ENCODE assay signal across 8 cellular contexts in the genomic region with DNA sequence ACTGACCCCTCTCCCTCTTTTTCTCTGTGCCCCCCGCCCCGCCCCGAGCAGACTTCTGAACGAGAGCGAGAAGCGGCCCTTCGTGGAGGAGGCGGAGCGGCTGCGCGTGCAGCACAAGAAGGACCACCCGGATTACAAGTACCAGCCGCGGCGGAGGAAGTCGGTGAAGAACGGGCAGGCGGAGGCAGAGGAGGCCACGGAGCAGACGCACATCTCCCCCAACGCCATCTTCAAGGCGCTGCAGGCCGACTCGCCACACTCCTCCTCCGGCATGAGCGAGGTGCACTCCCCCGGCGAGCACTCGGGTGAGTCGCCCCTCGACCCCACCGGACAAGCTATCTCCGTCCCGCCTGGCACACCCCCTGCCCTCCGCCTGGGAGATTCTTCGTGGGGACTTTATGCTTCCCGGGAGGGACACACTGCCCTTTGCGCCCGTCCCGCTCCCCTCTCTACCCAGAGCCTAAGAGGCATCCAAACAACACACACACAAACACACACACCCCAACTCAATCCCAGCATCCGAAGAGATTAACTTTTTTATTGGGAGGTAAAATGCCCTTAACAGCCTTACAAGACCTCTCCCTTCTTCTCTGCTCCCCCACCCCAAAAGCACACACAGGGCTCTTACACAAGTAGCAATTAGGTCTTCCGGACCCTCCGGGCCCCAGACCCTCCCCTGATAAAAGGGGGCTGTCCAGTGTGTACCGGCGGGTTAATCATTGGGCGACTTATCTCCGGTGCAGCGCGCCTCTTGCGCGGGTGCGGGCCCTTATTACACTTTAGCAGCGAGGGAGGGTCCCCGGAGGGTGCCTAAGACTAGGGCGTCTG. TPM values are rescaled to one million over a fixed set of nuclear protein-coding genes. Genes with fewer than 3 reads are reported as not detected.
DNase-seq lines count a peak whose midpoint lies in the region; ATAC-seq and TF ChIP-seq lines count a peak whose summit lies in the region.

No MANE protein-coding gene starts in this region.

- peak overlapping the region; percentile 97 for H3K27ac Mint-ChIP-seq in Calu3 (ENCODE audit: unreplicated experiment)
- H3K27ac Mint-ChIP-seq in IgD-negative memory B cell = no peak overlapping the region
- H3K27ac Mint-ChIP-seq in endothelial cell (ENCODE audit: unreplicated experiment) = no peak overlapping the region

- peaks cover 2% of the 10 kb centered on the region for H3K9me3 ChIP-seq in neuron (ENCODE audit: low read length)

- H3K27me3 Mint-ChIP-seq in Calu3 (ENCODE audit: unreplicated experiment) (peaks cover 47% of the 10 kb centered on the region), IgD-negative memory B cell (peaks cover 57% of the 10 kb centered on the region), endothelial cell (ENCODE audit: unreplicated experiment) (peaks cover 10% of the 10 kb centered on the region)

- no peak for ATAC-seq in GM21737 (IDR thresholded peaks at IDR 0.05; ENCODE audit: unreplicated experiment)
- no peak for ATAC-seq in HG03025 (IDR thresholded peaks at IDR 0.05; ENCODE audit: low FRiP score, unreplicated experiment)

- DNase-seq in Calu3 (peak; percentile 55), endothelial cell (ENCODE audit: low spot score) (peak; percentile 52), NCI-H146 (lab: John Stamatoyannopoulos, UW) (no peak), epidermal melanocyte (ENCODE audit: insufficient read length, low spot score) (no peak)

- CTCF ChIA-PET in Calu3 (lab: Charles Lee) = interaction anchor here (0.7 kb wide), 3 partner anchors 235 to 488 kb away, joined by 4 to 6 read pairs (median 6); no protein-coding TSS in a partner anchor

- peak overlapping the region; percentile 66 for H3K4me3 ChIP-seq in neuron (ENCODE audit: low read length)

- intact Hi-C loops in Calu3 (cut with micrococcal nuclease; ENCODE audit: unreplicated experiment) = no loop called here

- H3K36me3 Mint-ChIP-seq in Calu3 (ENCODE audit: insufficient read depth, unreplicated experiment) (peaks cover 97% of the 10 kb centered on the region), IgD-negative memory B cell (no peaks in the 10 kb centered on the region), endothelial cell (ENCODE audit: low read depth, unreplicated experiment) (peaks cover 11% of the 10 kb centered on the region)

- peaks cover 28% of the 10 kb centered on the region for H3K4me1 ChIP-seq in neuron (ENCODE audit: insufficient read depth, low read length)

- H2AFZ ChIP-seq in neuron (ENCODE audit: low read depth, low read length) = no peak overlapping the region

- H3K9me3 Mint-ChIP-seq in Calu3 (ENCODE audit: low read depth, unreplicated experiment) = no peaks in the 10 kb centered on the region
- H3K9me3 Mint-ChIP-seq in IgD-negative memory B cell = peaks cover 2 to 4% (median 3%) of the 10 kb centered on the region in 3 donors
- H3K9me3 Mint-ChIP-seq in endothelial cell (ENCODE audit: unreplicated experiment) = no peaks in the 10 kb centered on the region

- H3K27me3 ChIP-seq in neuron (ENCODE audit: insufficient read depth, low read length) = peaks cover 22% of the 10 kb centered on the region

- TF ChIP-seq CTCF in Calu3 (IDR thresholded peaks at IDR 0.05; ENCODE audit: unreplicated experiment) (no peak), endothelial cell (IDR thresholded peaks at IDR 0.05; ENCODE audit: unreplicated experiment) (no peak)

- H3K4me3 Mint-ChIP-seq in Calu3 (ENCODE audit: low read depth, unreplicated experiment) = peak overlapping the region; percentile 90
- H3K4me3 Mint-ChIP-seq in IgD-negative memory B cell = peak overlapping the region in 3 of 4 donors; percentile 27 to 67 (median 41)
- H3K4me3 Mint-ChIP-seq in endothelial cell (ENCODE audit: unreplicated experiment) = peak overlapping the region; percentile 93

- peaks cover 39% of the 10 kb centered on the region for H3K4me1 Mint-ChIP-seq in Calu3 (ENCODE audit: low read depth, unreplicated experiment)
- peaks cover 0 to 9% (median 5%) of the 10 kb centered on the region in 3 donors for H3K4me1 Mint-ChIP-seq in IgD-negative memory B cell
- peaks cover 9% of the 10 kb centered on the region for H3K4me1 Mint-ChIP-seq in endothelial cell (ENCODE audit: unreplicated experiment)

- BruUV-seq in Calu3 (replicated peaks; lab: Mats Ljungman, UMichigan) = no TSS peak

- peaks cover 8% of the 10 kb centered on the region for H3K36me3 ChIP-seq in neuron (ENCODE audit: insufficient read depth, low read length)

RNA-seq across cellular contexts. Expression of a gene that starts 2.1 kb away (rescaled TPM):
- 173 and 210 TPM in 2 replicates for total RNA-seq in Calu3 (2022)
- not detected for polyA plus RNA-seq in IgD-negative memory B cell
- total RNA-seq in endothelial cell (ENCODE audit: unreplicated experiment) = 5.1 TPM

Comparison
In these comparisons a context has a peak if more than half of its experiments do, and no peak if none do; other contexts are left out.
1. DNase-seq: peak in Calu3 (single experiment) and endothelial cell (single experiment); none in NCI-H146 (single experiment) and epidermal melanocyte (single experiment).
2. H3K4me3 Mint-ChIP-seq: peak in every context shown above with its lines; median percentile 93 in endothelial cell; 90 in Calu3; 41 in IgD-negative memory B cell.
3. RNA of a gene that starts 2.1 kb away (total RNA-seq): 173 to 210 TPM in Calu3; 5.1 TPM in endothelial cell (single experiment); every median in the first group is over 10 times any median in the second.